In the genomic region with DNA sequence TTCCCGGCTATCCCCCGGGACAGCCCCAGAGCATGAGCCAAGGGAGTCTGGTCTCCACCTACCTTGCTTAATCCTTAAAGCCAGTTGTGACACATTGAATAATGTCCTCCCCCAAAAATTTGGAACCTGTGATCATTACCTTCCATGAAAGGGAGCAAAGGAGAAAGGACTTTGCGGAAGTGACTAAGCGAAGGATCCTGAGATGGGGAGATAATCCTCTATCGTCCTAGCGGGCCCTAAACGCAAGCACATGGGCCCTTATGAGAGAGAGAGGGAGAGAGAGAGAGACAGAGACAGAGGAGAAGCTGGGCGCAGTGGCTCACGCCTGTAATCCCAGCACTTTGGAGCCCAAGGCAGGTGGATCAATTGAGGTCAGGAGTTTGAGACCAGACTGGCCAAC, we compare ENCODE assay signal across 1 cellular context.
TF ChIP-seq lines count a peak whose summit lies in the region.

No MANE protein-coding gene starts in this region.

TF ChIP-seq in K562, 482 proteins besides CTCF, POLR2A, EP300 and RAD21 (continued from another document):
- TF ChIP-seq ZBTB12 (CRISPR knock-in tag; IDR thresholded peaks at IDR 0.05) (no peak), ZBTB11 (CRISPR knock-in tag; IDR thresholded peaks at IDR 0.05) (peak in 1 of 3 experiments; percentile 27; a peak in 1 of 6 replicates), MYC (IDR thresholded peaks at IDR 0.05; ENCODE audit: low read depth, low read length) (peak; percentile 77), MYC (CRISPR knock-in tag; IDR thresholded peaks at IDR 0.05; ENCODE audit: borderline replicate concordance, low read depth) (no peak), ZEB2 (IDR thresholded peaks at IDR 0.05) (peak; percentile 64; the same call in 1 of the 2 replicates), ZNF699 (CRISPR knock-in tag; IDR thresholded peaks at IDR 0.05; ENCODE audit: insufficient replicate concordance) (no peak), SMARCE1 (IDR thresholded peaks at IDR 0.05) (peak; percentile 51; the same call in 1 of the 2 replicates), MEIS2 (IDR thresholded peaks at IDR 0.05; ENCODE audit: partially characterized antibody) (peak; percentile 28), DPF2 (IDR thresholded peaks at IDR 0.05) (peak; percentile 60; the same call in 1 of the 2 replicates), ZKSCAN8 (CRISPR knock-in tag; IDR thresholded peaks at IDR 0.05) (no peak), FOSL1 (tag; conservative IDR thresholded peaks at IDR 0.05) (peak; percentile 85), NFE2 (IDR thresholded peaks at IDR 0.05; ENCODE audit: low read depth) (peak; percentile 67), RCOR1 (IDR thresholded peaks at IDR 0.05; ENCODE audit: borderline replicate concordance in 1 of 2, low read depth in 2 of 2, low read length in 2 of 2) (peak in 1 of 2 experiments; percentile 42; a peak in 1 of 4 replicates), EHMT2 (IDR thresholded peaks at IDR 0.05) (peak; percentile 41; the same call in 1 of the 2 replicates), CXXC5 (CRISPR knock-in tag; IDR thresholded peaks at IDR 0.05) (peak; percentile 51; the same call in 1 of the 2 replicates), ARID1B (IDR thresholded peaks at IDR 0.05) (peak; percentile 54), CTBP1 (IDR thresholded peaks at IDR 0.05; ENCODE audit: borderline replicate concordance) (peak; percentile 64; the same call in 1 of the 2 replicates), SPI1 (IDR thresholded peaks at IDR 0.05; ENCODE audit: borderline replicate concordance, low read depth, low read length) (peak; percentile 72), POLR3G (IDR thresholded peaks at IDR 0.05; ENCODE audit: extremely low read depth, insufficient read length, insufficient replicate concordance) (no peak), ASH1L (IDR thresholded peaks at IDR 0.05; ENCODE audit: borderline replicate concordance, low read depth, partially characterized antibody) (no peak), BRF1 (IDR thresholded peaks at IDR 0.05; ENCODE audit: borderline replicate concordance, extremely low read depth, insufficient read length) (no peak), GATA2 (CRISPR knock-in tag; IDR thresholded peaks at IDR 0.05) (peak; percentile 72), ELF1 (tag; IDR thresholded peaks at IDR 0.05) (peak; percentile 44; the same call in 1 of the 2 replicates), CEBPG (CRISPR knock-in tag; IDR thresholded peaks at IDR 0.05) (no peak), CEBPG (tag; conservative IDR thresholded peaks at IDR 0.05 in 1 of 2, IDR thresholded peaks at IDR 0.05 in 1 of 2) (peak in 1 of 2 experiments; percentile 39; a peak in 1 of 4 replicates), ATF3 (IDR thresholded peaks at IDR 0.05) (peak; percentile 20; the same call in 1 of the 2 replicates), ATF3 (CRISPR knock-in tag; conservative IDR thresholded peaks at IDR 0.05) (no peak), TARDBP (IDR thresholded peaks at IDR 0.05) (no peak), MAFG (tag; conservative IDR thresholded peaks at IDR 0.05) (no peak), ZNF586 (CRISPR knock-in tag; conservative IDR thresholded peaks at IDR 0.05) (no peak), EP400 (IDR thresholded peaks at IDR 0.05) (0 out of 2 replicates have a peak, but pooled peaks have one; percentile 21), SMARCA4 (IDR thresholded peaks at IDR 0.05) (0 out of 2 replicates have a peak, but pooled peaks have one; percentile 53)
- TF ChIP-seq, protein P1, sequence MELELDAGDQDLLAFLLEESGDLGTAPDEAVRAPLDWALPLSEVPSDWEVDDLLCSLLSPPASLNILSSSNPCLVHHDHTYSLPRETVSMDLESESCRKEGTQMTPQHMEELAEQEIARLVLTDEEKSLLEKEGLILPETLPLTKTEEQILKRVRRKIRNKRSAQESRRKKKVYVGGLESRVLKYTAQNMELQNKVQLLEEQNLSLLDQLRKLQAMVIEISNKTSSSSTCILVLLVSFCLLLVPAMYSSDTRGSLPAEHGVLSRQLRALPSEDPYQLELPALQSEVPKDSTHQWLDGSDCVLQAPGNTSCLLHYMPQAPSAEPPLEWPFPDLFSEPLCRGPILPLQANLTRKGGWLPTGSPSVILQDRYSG (tag; conservative IDR thresholded peaks at IDR 0.05; ENCODE audit: low read depth): no peak
